In genomic region chrX:119421306-119421705, GRCh38 we compare ENCODE assay signal across 32 cellular contexts.
"Had no signal": no experiment of that assay in that cellular context is flagged by ENCODE, and none has a peak within 500 bp of the region (broad histone marks: within the 10 kb centered on the region; RNA-seq: fewer than 3 reads in every experiment).

No MANE protein-coding gene starts in this region.

- DNase-seq: activated B cell treated with CpG ODN at 0.5 μM for 24 hours; activated CD4-positive, alpha-beta memory T cell treated with anti-CD3 and anti-CD28 coated beads for 36 hours; activated CD4-positive, alpha-beta T cell treated with anti-CD3 and anti-CD28 coated beads for 4 hours; activated CD4-positive, alpha-beta T cell treated with anti-CD3 and anti-CD28 coated beads, Interleukin-2, amount 10 ng/mL, durations not matched to agents 24 days and 14 days; activated CD4-positive, alpha-beta T cell treated with anti-CD3 and anti-CD28 coated beads, Interleukin-2, amount 50 U/mL, for 1 hour; activated CD4-positive, alpha-beta T cell treated with anti-CD3 and anti-CD28 coated beads, Interleukin-2, amount 50 U/mL, for 4 hours; activated CD4-positive, CD25-positive, alpha-beta regulatory T cell treated with anti-CD3 and anti-CD28 coated beads, Interleukin-2, amount 50 U/mL, for 72 hours; activated CD8-positive, alpha-beta memory T cell treated with anti-CD3 and anti-CD28 coated beads, Interleukin-2, amount 50 U/mL, for 4 hours; activated CD8-positive, alpha-beta T cell treated with anti-CD3 and anti-CD28 coated beads for 36 hours; activated effector memory CD4-positive, alpha-beta T cell treated with anti-CD3 and anti-CD28 coated beads, Interleukin-2, amount 50 U/mL, for 16 hours; activated gamma-delta T cell treated with Interleukin-2 at 50 U/mL for 16 hours; activated naive CD4-positive, alpha-beta T cell; activated naive CD4-positive, alpha-beta T cell treated with anti-CD3 and anti-CD28 coated beads for 36 hours; activated naive CD8-positive, alpha-beta T cell treated with anti-CD3 and anti-CD28 coated beads, Interleukin-2, amount 10 ng/mL, durations not matched to agents 7 days and 5 days; activated naive CD8-positive, alpha-beta T cell treated with anti-CD3 and anti-CD28 coated beads, Interleukin-2, amount 50 U/mL, for 24 hours; activated T-cell treated with anti-CD3 and anti-CD28 coated beads for 4 hours; activated T-cell treated with anti-CD3 and anti-CD28 coated beads, Interleukin-2, amount 50 U/mL, for 1 hour; activated T-cell treated with anti-CD3 and anti-CD28 coated beads, Interleukin-2, amount 50 U/mL, for 4 hours; activated T-cell treated with anti-CD3 and anti-CD28 coated beads, Interleukin-2, amount 50 U/mL, for 72 hours; amygdala; anterior cingulate cortex; body of pancreas; brain microvascular endothelial cell; central memory CD4-positive, alpha-beta T cell; T-helper 2 cell; T-helper 9 cell had no signal

- H3K36me3 ChIP-seq: brain microvascular endothelial cell, breast epithelium had no signal

- ATAC-seq: activated CD8-positive, alpha-beta T cell treated with anti-CD3 and anti-CD28 coated beads for 36 hours; activated naive CD8-positive, alpha-beta T cell treated with anti-CD3 and anti-CD28 coated beads, Interleukin-2, amount 50 U/mL, for 24 hours; activated T-cell treated with anti-CD3 and anti-CD28 coated beads, Interleukin-2, amount 50 U/mL, for 4 hours; activated T-cell treated with anti-CD3 and anti-CD28 coated beads, Interleukin-2, amount 50 U/mL, for 72 hours; activated T-helper 17 cell treated with anti-CD3 and anti-CD28 coated beads, Interleukin-2, amount 50 U/mL, for 72 hours; body of pancreas had no signal

- H3K27me3 ChIP-seq: ascending aorta, body of pancreas, brain microvascular endothelial cell had no signal

- H3K27ac ChIP-seq: ascending aorta, body of pancreas, brain microvascular endothelial cell, breast epithelium, VCaP had no signal

- FAIRE-seq: colon, TTC549 had no signal

- H3K9me3 ChIP-seq: ascending aorta, body of pancreas, breast epithelium had no signal

- H3K4me1 ChIP-seq: ascending aorta, breast epithelium had no signal

- H3K4me3 ChIP-seq: ascending aorta, body of pancreas, breast epithelium had no signal
